ENCODE assay signal across 8 cellular contexts in the genomic region with DNA sequence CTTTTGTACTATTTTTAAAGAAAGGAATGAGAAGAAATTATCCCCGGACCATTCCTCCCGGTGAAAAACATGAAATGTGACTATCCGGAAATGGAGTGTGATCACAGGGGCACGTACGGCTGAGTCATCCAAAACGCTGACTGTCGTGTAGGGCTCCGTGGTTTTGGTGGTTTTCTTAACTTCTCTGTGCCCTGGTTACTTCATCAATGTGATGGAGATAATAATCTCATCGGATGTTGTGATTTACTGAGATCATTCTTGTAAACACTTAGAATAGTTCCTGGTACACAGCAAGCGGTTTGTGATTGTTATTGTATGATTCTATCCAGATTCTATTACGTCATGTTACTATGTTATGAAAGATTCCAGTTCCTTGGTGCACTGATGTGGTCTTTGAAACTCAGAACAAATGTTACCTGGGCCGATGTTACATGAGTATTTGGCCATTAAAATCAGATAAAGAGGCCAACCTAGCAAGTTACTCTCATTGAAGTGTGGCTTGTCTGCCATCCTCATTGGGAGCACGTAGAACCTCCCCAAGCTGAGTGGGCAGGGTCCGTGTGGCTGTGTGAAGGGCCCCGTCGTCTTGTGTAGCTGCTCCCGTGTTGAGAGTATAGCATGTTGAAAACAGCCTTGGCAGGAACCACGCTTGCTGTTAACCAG.
DNase-seq lines count a peak whose midpoint lies in the region; ATAC-seq and TF ChIP-seq lines count a peak whose summit lies in the region.

No MANE protein-coding gene starts in this region.

- no peak overlapping the region for H3K4me3 ChIP-seq in CD8-positive, alpha-beta T cell (ENCODE audit: low read depth, low read length)
- H3K4me3 ChIP-seq in MG63 = peak overlapping the region; percentile 25

- no peak for TF ChIP-seq CTCF in CD8-positive, alpha-beta T cell (IDR thresholded peaks at IDR 0.05)

- no peaks in the 10 kb centered on the region for H3K36me3 ChIP-seq in CD8-positive, alpha-beta T cell (ENCODE audit: insufficient read depth, low read length)
- no peaks in the 10 kb centered on the region for H3K36me3 ChIP-seq in MG63

- H3K4me1 Mint-ChIP-seq in CD8-positive, alpha-beta T cell (ENCODE audit: low read depth) = peaks cover 51% of the 10 kb centered on the region
- peaks cover 27% of the 10 kb centered on the region for H3K4me1 Mint-ChIP-seq in activated CD4-positive, alpha-beta T cell treated with anti-CD3 and anti-CD28 coated beads, Interleukin-2, amount 10 ng/mL, durations not matched to agents 24 days and 14 days

- H3K9me3 Mint-ChIP-seq in CD8-positive, alpha-beta T cell = no peaks in the 10 kb centered on the region
- no peaks in the 10 kb centered on the region for H3K9me3 Mint-ChIP-seq in activated CD4-positive, alpha-beta T cell treated with anti-CD3 and anti-CD28 coated beads, Interleukin-2, amount 10 ng/mL, durations not matched to agents 24 days and 14 days

- H3K36me3 Mint-ChIP-seq in CD8-positive, alpha-beta T cell = no peaks in the 10 kb centered on the region
- H3K36me3 Mint-ChIP-seq in activated CD4-positive, alpha-beta T cell treated with anti-CD3 and anti-CD28 coated beads, Interleukin-2, amount 10 ng/mL, durations not matched to agents 24 days and 14 days (ENCODE audit: low read depth) = peaks cover 5% of the 10 kb centered on the region

- peak; percentile 38 to 86 (median 71) for DNase-seq in CD8-positive, alpha-beta T cell
- peak; percentile 79 for DNase-seq in MG63
- DNase-seq in activated CD4-positive, alpha-beta T cell treated with anti-CD3 and anti-CD28 coated beads, Interleukin-2, amount 10 ng/mL, durations not matched to agents 24 days and 14 days = peak; percentile 94
- DNase-seq in dermis blood vessel endothelial cell = peak; percentile 7
- peak; percentile 45 to 55 for DNase-seq in stimulated activated CD4-positive, alpha-beta T cell treated with anti-CD3 and anti-CD28 coated beads, Interleukin-12 subunit alpha, Interleukin-12 subunit beta, amount 100 ng/mL, for 24 hours (ENCODE audit: low read depth in 2 of 2)
- no peak for DNase-seq in middle frontal gyrus (ENCODE audit: extremely low spot score, low spot score)

- CTCF ChIA-PET in CD8-positive, alpha-beta T cell (lab: Charles Lee) = interaction anchor here (0.8 to 1.5 kb wide), 2 partner anchors 36 to 99 kb away, joined by 3 to 4 read pairs; a partner anchor contains a TSS

- H3K4me1 ChIP-seq in CD8-positive, alpha-beta T cell (ENCODE audit: insufficient read depth, low read length) = peaks cover 18% of the 10 kb centered on the region

- peak overlapping the region; percentile 43 for H3K27ac ChIP-seq in CD8-positive, alpha-beta T cell (ENCODE audit: low read depth, low read length)

- POLR2A ChIA-PET in CD8-positive, alpha-beta T cell (lab: Charles Lee) = interaction anchor here (0.6 to 0.9 kb wide), 2 partner anchors 79 to 99 kb away, joined by 3 read pairs; no protein-coding TSS in a partner anchor

- no peaks in the 10 kb centered on the region for H3K9me3 ChIP-seq in CD8-positive, alpha-beta T cell (ENCODE audit: low read length)
- H3K9me3 ChIP-seq in MG63 = no peaks in the 10 kb centered on the region

- peak; percentile 87 for ATAC-seq in CD8-positive, alpha-beta T cell
- ATAC-seq in GM21619 (IDR thresholded peaks at IDR 0.05; ENCODE audit: unreplicated experiment) (peak; percentile 86), GM18873 (IDR thresholded peaks at IDR 0.05; ENCODE audit: low FRiP score, unreplicated experiment) (no peak)

- peak overlapping the region; percentile 38 for H3K4me3 Mint-ChIP-seq in CD8-positive, alpha-beta T cell
- H3K4me3 Mint-ChIP-seq in activated CD4-positive, alpha-beta T cell treated with anti-CD3 and anti-CD28 coated beads, Interleukin-2, amount 10 ng/mL, durations not matched to agents 24 days and 14 days = peak overlapping the region; percentile 74

- H3K27me3 Mint-ChIP-seq in CD8-positive, alpha-beta T cell (ENCODE audit: low read depth) = no peaks in the 10 kb centered on the region
- H3K27me3 Mint-ChIP-seq in activated CD4-positive, alpha-beta T cell treated with anti-CD3 and anti-CD28 coated beads, Interleukin-2, amount 10 ng/mL, durations not matched to agents 24 days and 14 days = peaks cover 36% of the 10 kb centered on the region

- intact Hi-C loops in CD8-positive, alpha-beta T cell (cut with DNase I, micrococcal nuclease) = loop anchor here (1.0 to 5.0 kb wide), 3 partner anchors 36 to 100 kb away; a partner anchor contains a TSS
- intact Hi-C loops in activated CD4-positive, alpha-beta T cell treated with anti-CD3 and anti-CD28 coated beads, Interleukin-2, amount 10 ng/mL, durations not matched to agents 24 days and 14 days (cut with micrococcal nuclease) = loop anchor here (1.0 to 5.0 kb wide), 10 partner anchors 30 to 326 kb away; a partner anchor contains a TSS

- H3K27ac Mint-ChIP-seq in CD8-positive, alpha-beta T cell = peak overlapping the region; percentile 86
- H3K27ac Mint-ChIP-seq in activated CD4-positive, alpha-beta T cell treated with anti-CD3 and anti-CD28 coated beads, Interleukin-2, amount 10 ng/mL, durations not matched to agents 24 days and 14 days = peak overlapping the region; percentile 88

- H3K27me3 ChIP-seq in CD8-positive, alpha-beta T cell (ENCODE audit: insufficient read depth, low read length) = no peaks in the 10 kb centered on the region
- H3K27me3 ChIP-seq in MG63 = no peaks in the 10 kb centered on the region
